In genomic region chr11:61022311-61023085, GRCh38 we compare ENCODE assay signal across 11 cellular contexts.
DNase-seq lines count a peak whose midpoint lies in the region; ATAC-seq and FAIRE-seq lines count a peak whose summit lies in the region.
"Had no signal": no experiment of that assay in that cellular context is flagged by ENCODE, and none has a peak within 500 bp of the region (broad histone marks: within the 10 kb centered on the region; RNA-seq: fewer than 3 reads in every experiment).

No MANE protein-coding gene starts in this region.

- DNase-seq in activated CD8-positive, alpha-beta memory T cell treated with anti-CD3 and anti-CD28 coated beads for 24 hours, result peak; percentile 72
- DNase-seq in activated CD8-positive, alpha-beta memory T cell treated with anti-CD3 and anti-CD28 coated beads, Interleukin-2, amount 50 U/mL, for 48 hours, result no peak
- DNase-seq in UCSD-AML1 (lab: John Stamatoyannopoulos, UW; ENCODE audit: unreplicated experiment), result peak; percentile 42
- no peak for DNase-seq in central memory CD8-positive, alpha-beta T cell (ENCODE audit: low spot score in 2 of 2)
- DNase-seq in stimulated activated naive CD8-positive, alpha-beta T cell treated with anti-CD3 and anti-CD28 coated beads, Interleukin-15, Interleukin-2, amounts not matched to agents 100 U/mL and 50 U/mL, for 24 hours, result peak; percentile 56
- no peak for DNase-seq in 8988T
- no peak for DNase-seq in HTR-8/SVneo (ENCODE audit: insufficient read length, low spot score)
- DNase-seq in NCI-H345 treated with DMSO at 0.1 percent for 48 hours (lab: John Stamatoyannopoulos, UW; ENCODE audit: unreplicated experiment), result no peak
- DNase-seq: heart left ventricle had no signal

- peak overlapping the region; percentile 70 for H3K4me3 Mint-ChIP-seq in central memory CD8-positive, alpha-beta T cell
- H3K4me3 Mint-ChIP-seq: dendritic cell treated with granulocyte-macrophage colony-stimulating factor and Interleukin-4, amounts not matched to agents 40 ng/mL and 50 ng/mL, for 4 days had no signal

- peak overlapping the region; percentile 92 for H3K27ac Mint-ChIP-seq in central memory CD8-positive, alpha-beta T cell (ENCODE audit: low read depth)
- H3K27ac Mint-ChIP-seq: dendritic cell treated with granulocyte-macrophage colony-stimulating factor and Interleukin-4, amounts not matched to agents 40 ng/mL and 50 ng/mL, for 4 days had no signal

- FAIRE-seq in HTR-8/SVneo (lab: Jason Lieb, UNC), result no peak
- FAIRE-seq: GM19239 had no signal

- H3K4me1 Mint-ChIP-seq in central memory CD8-positive, alpha-beta T cell, result peaks cover 67% of the 10 kb centered on the region

- H3K9me3 Mint-ChIP-seq in central memory CD8-positive, alpha-beta T cell, result no peaks in the 10 kb centered on the region

- H3K36me3 Mint-ChIP-seq in central memory CD8-positive, alpha-beta T cell (ENCODE audit: insufficient read depth), result peaks cover 58% of the 10 kb centered on the region

- H3K27me3 Mint-ChIP-seq in central memory CD8-positive, alpha-beta T cell, result no peaks in the 10 kb centered on the region

- ATAC-seq in central memory CD8-positive, alpha-beta T cell (replicated peaks; ENCODE audit: extremely low read depth, poor library complexity, severe bottlenecking), result no peak
- ATAC-seq in stimulated activated naive CD8-positive, alpha-beta T cell treated with anti-CD3 and anti-CD28 coated beads, Interleukin-15, Interleukin-2, amounts not matched to agents 100 U/mL and 50 U/mL, for 24 hours, result peak; percentile 8

Comparison
In these comparisons a context has a peak if more than half of its experiments do, and no peak if none do; other contexts are left out.
1. DNase-seq: peak in activated CD8-positive, alpha-beta memory T cell treated with anti-CD3 and anti-CD28 coated beads for 24 hours (single experiment), UCSD-AML1 (single experiment) and stimulated activated naive CD8-positive, alpha-beta T cell treated with anti-CD3 and anti-CD28 coated beads, Interleukin-15, Interleukin-2, amounts not matched to agents 100 U/mL and 50 U/mL, for 24 hours (single experiment); none in activated CD8-positive, alpha-beta memory T cell treated with anti-CD3 and anti-CD28 coated beads, Interleukin-2, amount 50 U/mL, for 48 hours (single experiment), central memory CD8-positive, alpha-beta T cell (0 of 2), 8988T (single experiment), HTR-8/SVneo (single experiment) and NCI-H345 treated with DMSO at 0.1 percent for 48 hours (single experiment).